17 cellular contexts compared by ENCODE assay signal in genomic region chr10:113894581-113894980, GRCh38.
"Had no signal": no experiment of that assay in that cellular context is flagged by ENCODE, and none has a peak within 500 bp of the region (broad histone marks: within the 10 kb centered on the region; RNA-seq: fewer than 3 reads in every experiment).

No MANE protein-coding gene starts in this region.

- ATAC-seq: left ventricle myocardium superior; lower lobe of right lung; mucosa of descending colon; natural killer cell treated with Interleukin-12 subunit alpha and Interleukin-12 subunit beta and Interleukin-15 and Interleukin-18, amount 100 ng/mL, for 72 hours; sciatic nerve; stimulated activated memory B cell treated with anti-CD40 and anti-IgM and Interleukin-4, amounts not matched to agents 10 μg/mL and 1 μg/mL and 100 μg/mL, for 72 hours; stimulated activated naive CD8-positive, alpha-beta T cell treated with anti-CD3 and anti-CD28 coated beads, Interleukin-15, Interleukin-2, amounts not matched to agents 100 U/mL and 50 U/mL, for 24 hours had no signal

- DNase-seq: central memory CD4-positive, alpha-beta T cell; colonic mucosa; effector memory CD4-positive, alpha-beta T cell; head of caudate nucleus; left ventricle myocardium superior; lower lobe of right lung; mucosa of descending colon; naive B cell; stimulated activated CD4-positive, alpha-beta T cell treated with anti-CD3 and anti-CD28 coated beads, Interleukin-12 subunit alpha, Interleukin-12 subunit beta, amount 100 ng/mL, for 4 hours; stimulated activated CD4-positive, alpha-beta T cell treated with anti-CD3 and anti-CD28 coated beads, Interleukin-1b, Interleukin-23, amount 100 ng/mL, for 48 hours; stimulated activated CD4-positive, alpha-beta T cell treated with anti-CD3 and anti-CD28 coated beads, Interleukin-4, amount 100 ng/mL, for 1 hour; stimulated activated naive CD8-positive, alpha-beta T cell treated with anti-CD3 and anti-CD28 coated beads, Interleukin-15, Interleukin-2, amounts not matched to agents 100 U/mL and 50 U/mL, for 24 hours; substantia nigra; upper lobe of left lung had no signal
